1 cellular context compared by ENCODE assay signal in genomic region chr1:114316204-114316603, GRCh38.
TF ChIP-seq lines count a peak whose summit lies in the region.

No MANE protein-coding gene starts in this region.

TF ChIP-seq in HCT116, 20 proteins besides CTCF, POLR2A, EP300 and RAD21 (continued from another document):
- TF ChIP-seq, protein P1, sequence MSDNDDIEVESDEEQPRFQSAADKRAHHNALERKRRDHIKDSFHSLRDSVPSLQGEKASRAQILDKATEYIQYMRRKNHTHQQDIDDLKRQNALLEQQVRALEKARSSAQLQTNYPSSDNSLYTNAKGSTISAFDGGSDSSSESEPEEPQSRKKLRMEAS (IDR thresholded peaks at IDR 0.05): no peak
- TF ChIP-seq POLR2AphosphoS5 (IDR thresholded peaks at IDR 0.05; ENCODE audit: low read depth, low read length): no peak
- TF ChIP-seq, protein P2, sequence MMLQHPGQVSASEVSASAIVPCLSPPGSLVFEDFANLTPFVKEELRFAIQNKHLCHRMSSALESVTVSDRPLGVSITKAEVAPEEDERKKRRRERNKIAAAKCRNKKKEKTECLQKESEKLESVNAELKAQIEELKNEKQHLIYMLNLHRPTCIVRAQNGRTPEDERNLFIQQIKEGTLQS (IDR thresholded peaks at IDR 0.05): no peak
- TF ChIP-seq ZNF274 (IDR thresholded peaks at IDR 0.05; ENCODE audit: low read depth, low read length): no peak
- TF ChIP-seq SRF (IDR thresholded peaks at IDR 0.05; ENCODE audit: low read depth): no peak
- no peak for TF ChIP-seq SIN3A (IDR thresholded peaks at IDR 0.05; ENCODE audit: low read depth)
- no peak for TF ChIP-seq SP1 (IDR thresholded peaks at IDR 0.05; ENCODE audit: low read depth)
- no peak for TF ChIP-seq FOSL1 (IDR thresholded peaks at IDR 0.05; ENCODE audit: low read depth)
TF ChIP-seq in HCT116: peak in this region for 0.
